In genomic region chr18:78717051-78717765, GRCh38 we compare ENCODE assay signal across 31 cellular contexts.
"Had no signal": no experiment of that assay in that cellular context is flagged by ENCODE, and none has a peak within 500 bp of the region (broad histone marks: within the 10 kb centered on the region; RNA-seq: fewer than 3 reads in every experiment).

No MANE protein-coding gene starts in this region.

- FAIRE-seq: astrocyte had no signal

- DNase-seq: activated CD4-positive, alpha-beta memory T cell treated with anti-CD3 and anti-CD28 coated beads for 36 hours; activated CD4-positive, alpha-beta T cell treated with anti-CD3 and anti-CD28 coated beads for 36 hours; activated CD4-positive, alpha-beta T cell treated with anti-CD3 and anti-CD28 coated beads, Interleukin-2, amount 10 ng/mL, durations not matched to agents 24 days and 14 days; activated CD4-positive, CD25-positive, alpha-beta regulatory T cell; activated CD4-positive, CD25-positive, alpha-beta regulatory T cell treated with anti-CD3 and anti-CD28 coated beads, Interleukin-2, amount 50 U/mL, for 72 hours; activated CD8-positive, alpha-beta memory T cell treated with anti-CD3 and anti-CD28 coated beads, Interleukin-2, amount 10 ng/mL, durations not matched to agents 7 days and 5 days; activated CD8-positive, alpha-beta memory T cell treated with anti-CD3 and anti-CD28 coated beads, Interleukin-2, amount 50 U/mL, for 4 hours; activated CD8-positive, alpha-beta T cell treated with anti-CD3 and anti-CD28 coated beads, Interleukin-2, amount 10 ng/mL, durations not matched to agents 7 days and 5 days; activated gamma-delta T cell treated with Interleukin-2 at 50 U/mL for 16 hours; activated naive CD4-positive, alpha-beta T cell treated with anti-CD3 and anti-CD28 coated beads, Interleukin-2, amount 50 U/mL, for 16 hours; activated naive CD4-positive, alpha-beta T cell treated with Interleukin-2 at 50 U/mL for 16 hours; activated T-cell treated with anti-CD3 and anti-CD28 coated beads, Interleukin-2, amount 50 U/mL, for 1 hour; activated T-cell treated with anti-CD3 and anti-CD28 coated beads, Interleukin-2, amount 50 U/mL, for 48 hours; amniotic stem cell; anterior cingulate cortex; brain microvascular endothelial cell; central memory CD4-positive, alpha-beta T cell; cerebellar nuclear complex; effector memory CD4-positive, alpha-beta T cell; endodermal cell; foreskin keratinocyte; T-helper 2 cell had no signal

- H3K36me3 Mint-ChIP-seq: activated CD4-positive, alpha-beta memory T cell treated with anti-CD3 and anti-CD28 coated beads for 36 hours; activated CD8-positive, alpha-beta memory T cell treated with anti-CD3 and anti-CD28 coated beads, Interleukin-2, amount 10 ng/mL, durations not matched to agents 7 days and 5 days; activated naive CD8-positive, alpha-beta T cell had no signal

- H3K27ac ChIP-seq: brain microvascular endothelial cell, coronary artery, dorsolateral prefrontal cortex, foreskin keratinocyte, gastroesophageal sphincter had no signal

- H3K27me3 ChIP-seq: brain microvascular endothelial cell, foreskin keratinocyte, gastroesophageal sphincter had no signal

- H3K27ac Mint-ChIP-seq: activated CD4-positive, alpha-beta memory T cell treated with anti-CD3 and anti-CD28 coated beads for 36 hours; activated CD4-positive, alpha-beta T cell treated with anti-CD3 and anti-CD28 coated beads for 36 hours; activated CD4-positive, alpha-beta T cell treated with anti-CD3 and anti-CD28 coated beads, Interleukin-2, amount 10 ng/mL, durations not matched to agents 24 days and 14 days; activated CD8-positive, alpha-beta memory T cell treated with anti-CD3 and anti-CD28 coated beads, Interleukin-2, amount 10 ng/mL, durations not matched to agents 7 days and 5 days; activated CD8-positive, alpha-beta T cell treated with anti-CD3 and anti-CD28 coated beads, Interleukin-2, amount 10 ng/mL, durations not matched to agents 7 days and 5 days; activated naive CD8-positive, alpha-beta T cell; activated T-helper 1 cell treated with anti-CD3 and anti-CD28 coated beads, Interleukin-12 subunit alpha, Interleukin-12 subunit beta, Interleukin-2, Interleukin-4 antibody, amounts not matched to agents 30 ng/mL and 10 ng/mL and 1 ng/mL, durations not matched to agents 14 hours and 24 hours and 36 hours; activated T-helper 2 cell treated with anti-CD3 and anti-CD28 coated beads, Interferon-gamma antibody, Interleukin-2, Interleukin-4, amounts not matched to agents 10 μg/mL and 5 μg/mL and 100 μg/mL, durations not matched to agents 14 hours and 24 hours and 36 hours; dendritic cell treated with granulocyte-macrophage colony-stimulating factor and Interleukin-4, amounts not matched to agents 40 ng/mL and 50 ng/mL, for 4 days; endodermal cell had no signal

- H3K9me3 Mint-ChIP-seq: activated CD4-positive, alpha-beta memory T cell treated with anti-CD3 and anti-CD28 coated beads for 36 hours; activated CD4-positive, alpha-beta T cell treated with anti-CD3 and anti-CD28 coated beads, Interleukin-2, amount 10 ng/mL, durations not matched to agents 24 days and 14 days; activated T-helper 1 cell treated with anti-CD3 and anti-CD28 coated beads, Interleukin-12 subunit alpha, Interleukin-12 subunit beta, Interleukin-2, Interleukin-4 antibody, amounts not matched to agents 30 ng/mL and 10 ng/mL and 1 ng/mL, durations not matched to agents 14 hours and 24 hours and 36 hours; activated T-helper 2 cell treated with anti-CD3 and anti-CD28 coated beads, Interferon-gamma antibody, Interleukin-2, Interleukin-4, amounts not matched to agents 10 μg/mL and 5 μg/mL and 100 μg/mL, durations not matched to agents 14 hours and 24 hours and 36 hours; endodermal cell had no signal

- H3K4me3 ChIP-seq: coronary artery, dorsolateral prefrontal cortex, gastroesophageal sphincter had no signal

- H3K4me1 ChIP-seq: foreskin keratinocyte had no signal

- H3K4me3 Mint-ChIP-seq: activated CD4-positive, alpha-beta memory T cell treated with anti-CD3 and anti-CD28 coated beads for 36 hours; activated CD4-positive, alpha-beta T cell treated with anti-CD3 and anti-CD28 coated beads for 36 hours; activated CD4-positive, alpha-beta T cell treated with anti-CD3 and anti-CD28 coated beads, Interleukin-2, amount 10 ng/mL, durations not matched to agents 24 days and 14 days; activated CD8-positive, alpha-beta memory T cell treated with anti-CD3 and anti-CD28 coated beads, Interleukin-2, amount 10 ng/mL, durations not matched to agents 7 days and 5 days; activated CD8-positive, alpha-beta T cell treated with anti-CD3 and anti-CD28 coated beads, Interleukin-2, amount 10 ng/mL, durations not matched to agents 7 days and 5 days; activated naive CD8-positive, alpha-beta T cell; activated T-helper 1 cell treated with anti-CD3 and anti-CD28 coated beads, Interleukin-12 subunit alpha, Interleukin-12 subunit beta, Interleukin-2, Interleukin-4 antibody, amounts not matched to agents 30 ng/mL and 10 ng/mL and 1 ng/mL, durations not matched to agents 14 hours and 24 hours and 36 hours; dendritic cell treated with granulocyte-macrophage colony-stimulating factor and Interleukin-4, amounts not matched to agents 40 ng/mL and 50 ng/mL, for 4 days; endodermal cell had no signal

- H3K36me3 ChIP-seq: brain microvascular endothelial cell, gastroesophageal sphincter had no signal

- ATAC-seq: activated CD4-positive, alpha-beta T cell treated with anti-CD3 and anti-CD28 coated beads for 36 hours; activated CD8-positive, alpha-beta memory T cell treated with anti-CD3 and anti-CD28 coated beads, Interleukin-2, amount 10 ng/mL, durations not matched to agents 7 days and 5 days; activated CD8-positive, alpha-beta T cell treated with anti-CD3 and anti-CD28 coated beads, Interleukin-2, amount 10 ng/mL, durations not matched to agents 7 days and 5 days; esophagus mucosa; foreskin keratinocyte; gastroesophageal sphincter had no signal

- H3K9me3 ChIP-seq: gastroesophageal sphincter had no signal

- H3K4me1 Mint-ChIP-seq: activated CD4-positive, alpha-beta T cell treated with anti-CD3 and anti-CD28 coated beads for 36 hours; activated CD4-positive, alpha-beta T cell treated with anti-CD3 and anti-CD28 coated beads, Interleukin-2, amount 10 ng/mL, durations not matched to agents 24 days and 14 days had no signal

- H3K27me3 Mint-ChIP-seq: activated naive CD8-positive, alpha-beta T cell had no signal
